8 cellular contexts compared by ENCODE assay signal in the genomic region with DNA sequence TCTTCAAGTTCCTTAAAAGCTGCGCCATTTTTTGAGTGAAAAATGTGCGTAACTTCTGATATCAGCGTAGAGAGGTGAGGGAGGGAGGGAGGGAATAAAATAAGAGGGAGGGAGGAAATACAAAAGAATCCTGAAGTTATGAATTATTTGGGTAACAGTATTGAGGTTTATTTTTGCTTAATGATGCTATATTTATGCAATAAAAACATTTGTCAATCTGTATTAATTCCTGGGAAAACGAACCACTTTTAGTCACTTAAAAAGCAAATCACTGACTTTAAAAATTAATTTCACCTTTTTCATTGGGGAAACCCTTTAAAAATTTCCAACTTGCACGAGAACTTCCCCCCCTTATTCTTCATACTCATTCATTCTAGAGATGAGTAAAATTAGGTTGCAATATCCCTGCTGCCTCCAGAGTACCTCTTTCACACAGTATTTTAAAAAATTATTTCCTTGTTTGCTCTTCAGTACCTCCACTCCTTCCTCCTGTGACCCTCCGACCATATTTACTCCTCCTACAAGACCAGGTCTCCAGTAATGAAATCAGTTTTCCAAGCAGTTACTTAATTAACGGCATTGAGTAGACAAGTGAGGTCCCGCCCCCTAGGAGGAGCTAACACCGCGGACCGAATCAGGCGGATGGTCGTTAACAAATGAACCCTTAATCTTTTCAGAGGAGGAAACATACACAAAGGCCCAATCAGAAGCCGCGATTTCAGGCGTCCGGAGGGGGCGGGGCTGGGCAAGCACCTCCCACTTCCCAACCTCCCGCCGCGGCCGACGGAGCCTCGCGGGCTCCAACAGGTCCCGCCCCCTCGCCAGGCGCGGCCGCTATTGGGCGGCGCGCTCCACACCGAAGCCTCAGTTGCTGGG. TPM values are rescaled to one million over a fixed set of nuclear protein-coding genes. Genes with fewer than 3 reads are reported as not detected.
DNase-seq lines count a peak whose midpoint lies in the region; ATAC-seq, FAIRE-seq and TF ChIP-seq lines count a peak whose summit lies in the region.

No MANE protein-coding gene starts in this region.

- peaks cover 6% of the 10 kb centered on the region; the same call in 1 of the 2 replicates for H3K9me3 ChIP-seq in K562 (replicated peaks; ENCODE audit: control insufficient read depth, insufficient read depth, low read depth, low read length)

- POLR2A ChIA-PET in K562 (lab: Yijun Ruan, JAX), result interaction anchor here (0.5 to 4.6 kb wide), 5 partner anchors 10 to 68 kb away, joined by 3 to 30 read pairs (median 3); no protein-coding TSS in a partner anchor

- CTCF ChIA-PET in K562 (lab: Yijun Ruan, JAX; ENCODE audit: low intra/inter-chr PET ratio), result interaction anchor here (0.8 kb wide), 1 partner anchor 107 kb away, joined by 3 read pairs; no protein-coding TSS in a partner anchor

- TF ChIP-seq POLR2A in GM18505 (IDR thresholded peaks at IDR 0.05; ENCODE audit: borderline replicate concordance, extremely low read depth, insufficient read depth, insufficient read length) (no peak), K562 (conservative IDR thresholded peaks at IDR 0.05) (no peak; the same call in 1 of the 2 replicates)

- H3K79me2 ChIP-seq in K562 (ENCODE audit: control insufficient read depth, insufficient read depth, low read length), result peaks cover 42% of the 10 kb centered on the region

- TF ChIP-seq RAD21 in K562 (CRISPR knock-in tag; conservative IDR thresholded peaks at IDR 0.05 in 1 of 2, IDR thresholded peaks at IDR 0.05 in 1 of 2), result no peak

- peak; percentile 99 for FAIRE-seq in K562 (lab: Jason Lieb, UNC)

- H3K36me3 ChIP-seq in K562 (ENCODE audit: control insufficient read depth, insufficient read depth, low read length), result peaks cover 14% of the 10 kb centered on the region; the same call in 2 of the 3 replicates

- H2AFZ ChIP-seq in K562 (ENCODE audit: low read depth, low read length), result peak overlapping the region; percentile 99

- WGBS in K562 (ENCODE audit: insufficient coverage, low coverage, missing lambda C conversion rate), result 12% methylated on average over 33 of the region's 34 CpGs

- intact Hi-C loops in K562 (cut with micrococcal nuclease) (loop anchor here (5.0 kb wide), 1 partner anchor 202 kb away; no protein-coding TSS in a partner anchor), sciatic nerve (cut with DNase I) (no loop called here)

- no peaks in the 10 kb centered on the region for H3K27me3 ChIP-seq in K562 (ENCODE audit: control insufficient read depth in 2 of 2, insufficient read depth in 2 of 2, low read length in 2 of 2)

- DNase-seq in NCI-H1930 (lab: John Stamatoyannopoulos, UW), result peak; percentile 97 to 98
- DNase-seq in T-helper 9 cell, result peak; percentile 96
- peak; percentile 99 for DNase-seq in K562 (ENCODE audit: extremely low read depth in 1 of 4, low spot score in 3 of 4)
- DNase-seq in iPS DF 19.7 (ENCODE audit: low read depth, low spot score), result peak; percentile 94
- peak; percentile 98 for DNase-seq in sciatic nerve (ENCODE audit: low spot score)
- no peak for DNase-seq in 8988T

- TF ChIP-seq EP300 in K562 (IDR thresholded peaks at IDR 0.05; ENCODE audit: low read length), result 0 out of 2 replicates have a peak, but pooled peaks have one; percentile 23

- BruUV-seq in K562 (replicated peaks; lab: Mats Ljungman, UMichigan), result TSS peak; percentile 92

- H3K4me1 ChIP-seq in K562 (replicated peaks in 1 of 2; ENCODE audit: control insufficient read depth in 2 of 2, insufficient read depth in 2 of 2, low read length in 2 of 2), result peaks cover 0 to 20% of the 10 kb centered on the region in 2 experiments; a peak in 3 of 5 replicates

- peak overlapping the region in 1 of 2 experiments; percentile 52; a peak in 2 of 4 replicates for H3K9ac ChIP-seq in K562 (ENCODE audit: insufficient read depth in 1 of 2, low read depth in 2 of 2, low read length in 2 of 2)

- peaks cover 3% of the 10 kb centered on the region; the same call in 1 of the 2 replicates for H4K20me1 ChIP-seq in K562 (replicated peaks; ENCODE audit: control insufficient read depth, insufficient read depth, low read length)

- peak overlapping the region; percentile 87 for H3K4me2 ChIP-seq in K562 (ENCODE audit: insufficient read depth, low read length)

- in situ Hi-C loops in K562 (cut with MboI), result no loop called here

- peak overlapping the region; percentile 46 for H3K4me3 ChIP-seq in K562

- peak overlapping the region; percentile 76 for H3K27ac ChIP-seq in K562 (ENCODE audit: extremely low read depth, low read depth, low read length)

- peak; percentile 76 for ATAC-seq in GM18505 (IDR thresholded peaks at IDR 0.05; ENCODE audit: unreplicated experiment)
- peak; percentile 80 for ATAC-seq in HG02981 (IDR thresholded peaks at IDR 0.05; ENCODE audit: unreplicated experiment)
- peak; percentile 90 for ATAC-seq in K562
- peak; percentile 99 for ATAC-seq in sciatic nerve

- H3K9me1 ChIP-seq in K562 (ENCODE audit: control insufficient read depth, insufficient read depth, low read length), result no peaks in the 10 kb centered on the region

- TF ChIP-seq CTCF in K562 (IDR thresholded peaks at IDR 0.05 in 2 of 3, conservative IDR thresholded peaks at IDR 0.05 in 1 of 3; ENCODE audit: insufficient read depth in 2 of 3, low read depth in 1 of 3, low read length in 3 of 3), result peak; percentile 10 to 35 (median 13); a peak in 2 of 6 replicates

TF ChIP-seq in K562, 482 proteins besides CTCF, POLR2A, EP300 and RAD21 (continues in another document):
- TF ChIP-seq NRF1 (conservative IDR thresholded peaks at IDR 0.05 in 1 of 2, IDR thresholded peaks at IDR 0.05 in 1 of 2) (peak; percentile 78 to 80), EHMT2 (IDR thresholded peaks at IDR 0.05) (peak; percentile 37; the same call in 1 of the 2 replicates)
- TF ChIP-seq, protein P1, sequence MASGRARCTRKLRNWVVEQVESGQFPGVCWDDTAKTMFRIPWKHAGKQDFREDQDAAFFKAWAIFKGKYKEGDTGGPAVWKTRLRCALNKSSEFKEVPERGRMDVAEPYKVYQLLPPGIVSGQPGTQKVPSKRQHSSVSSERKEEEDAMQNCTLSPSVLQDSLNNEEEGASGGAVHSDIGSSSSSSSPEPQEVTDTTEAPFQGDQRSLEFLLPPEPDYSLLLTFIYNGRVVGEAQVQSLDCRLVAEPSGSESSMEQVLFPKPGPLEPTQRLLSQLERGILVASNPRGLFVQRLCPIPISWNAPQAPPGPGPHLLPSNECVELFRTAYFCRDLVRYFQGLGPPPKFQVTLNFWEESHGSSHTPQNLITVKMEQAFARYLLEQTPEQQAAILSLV (tag; IDR thresholded peaks at IDR 0.05), result 0 out of 2 replicates have a peak, but pooled peaks have one; percentile 12
- TF ChIP-seq, protein P2, sequence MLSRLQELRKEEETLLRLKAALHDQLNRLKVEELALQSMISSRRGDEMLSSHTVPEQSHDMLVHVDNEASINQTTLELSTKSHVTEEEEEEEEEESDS (CRISPR knock-in tag; IDR thresholded peaks at IDR 0.05), result no peak
- TF ChIP-seq, protein P3, sequence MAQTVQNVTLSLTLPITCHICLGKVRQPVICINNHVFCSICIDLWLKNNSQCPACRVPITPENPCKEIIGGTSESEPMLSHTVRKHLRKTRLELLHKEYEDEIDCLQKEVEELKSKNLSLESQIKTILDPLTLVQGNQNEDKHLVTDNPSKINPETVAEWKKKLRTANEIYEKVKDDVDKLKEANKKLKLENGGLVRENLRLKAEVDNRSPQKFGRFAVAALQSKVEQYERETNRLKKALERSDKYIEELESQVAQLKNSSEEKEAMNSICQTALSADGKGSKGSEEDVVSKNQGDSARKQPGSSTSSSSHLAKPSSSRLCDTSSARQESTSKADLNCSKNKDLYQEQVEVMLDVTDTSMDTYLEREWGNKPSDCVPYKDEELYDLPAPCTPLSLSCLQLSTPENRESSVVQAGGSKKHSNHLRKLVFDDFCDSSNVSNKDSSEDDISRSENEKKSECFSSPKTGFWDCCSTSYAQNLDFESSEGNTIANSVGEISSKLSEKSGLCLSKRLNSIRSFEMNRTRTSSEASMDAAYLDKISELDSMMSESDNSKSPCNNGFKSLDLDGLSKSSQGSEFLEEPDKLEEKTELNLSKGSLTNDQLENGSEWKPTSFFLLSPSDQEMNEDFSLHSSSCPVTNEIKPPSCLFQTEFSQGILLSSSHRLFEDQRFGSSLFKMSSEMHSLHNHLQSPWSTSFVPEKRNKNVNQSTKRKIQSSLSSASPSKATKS (CRISPR knock-in tag; IDR thresholded peaks at IDR 0.05), result no peak
- TF ChIP-seq, protein P4, sequence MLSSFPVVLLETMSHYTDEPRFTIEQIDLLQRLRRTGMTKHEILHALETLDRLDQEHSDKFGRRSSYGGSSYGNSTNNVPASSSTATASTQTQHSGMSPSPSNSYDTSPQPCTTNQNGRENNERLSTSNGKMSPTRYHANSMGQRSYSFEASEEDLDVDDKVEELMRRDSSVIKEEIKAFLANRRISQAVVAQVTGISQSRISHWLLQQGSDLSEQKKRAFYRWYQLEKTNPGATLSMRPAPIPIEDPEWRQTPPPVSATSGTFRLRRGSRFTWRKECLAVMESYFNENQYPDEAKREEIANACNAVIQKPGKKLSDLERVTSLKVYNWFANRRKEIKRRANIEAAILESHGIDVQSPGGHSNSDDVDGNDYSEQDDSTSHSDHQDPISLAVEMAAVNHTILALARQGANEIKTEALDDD (IDR thresholded peaks at IDR 0.05), result 0 out of 2 replicates have a peak, but pooled peaks have one; percentile 27

RNA-seq across cellular contexts. Expression of a gene that starts 0.5 kb away (rescaled TPM):
- 47.4 and 128 TPM in 2 replicates for total RNA-seq in K562 (2011; cell fraction: chromatin; rRNA removed; ENCODE audit: low replicate concordance)
- 23.3 and 24.7 TPM in 2 replicates for total RNA-seq in K562 (2011; cell fraction: nucleolus; rRNA removed)
- 54.0 and 95.2 TPM in 2 replicates for total RNA-seq in K562 (2011; cell fraction: nucleoplasm; rRNA removed)
- total RNA-seq in K562 (2014; rRNA removed) (33.3 and 37.1 TPM in 2 replicates), K562 (2014; rRNA removed; fragmentation: Illumina TruSeq; extraction: Trizol) (40.2 and 46.5 TPM in 2 replicates), K562 (2015; rRNA removed; fragmentation: Illumina TruSeq; extraction: Trizol) (52.4 and 56.4 TPM in 2 replicates), K562 (2021) (55.8 and 62.8 TPM in 2 replicates), sciatic nerve (14.8 TPM)
- polyA plus RNA-seq in K562 (2011; rRNA removed) (61.7 and 66.9 TPM in 2 replicates), K562 (2014; fragmentation: Illumina TruSeq; extraction: Trizol) (61.5 and 74.0 TPM in 2 replicates), K562 (2014; fragmentation: Nextera tagmentation; extraction: Ambion mirVana) (10 to 100 TPM; 13.4 to 15.1 TPM), K562 (2014; rRNA removed) (40.2 and 41.7 TPM in 2 replicates)
- polyA plus RNA-seq in K562 (2011; cell fraction: cytosol; rRNA removed), result 28.4 and 38.1 TPM in 2 replicates
- 36.0 and 50.5 TPM in 2 replicates for polyA plus RNA-seq in K562 (2011; cell fraction: nucleus; rRNA removed)
- polyA plus RNA-seq in K562 (2012), result 40.9 and 42.4 TPM in 2 replicates
- polyA minus RNA-seq in K562 (2011; rRNA and poly(A)+ RNA removed), result 101 and 125 TPM in 2 replicates
- 40.7 and 48.4 TPM in 2 replicates for polyA minus RNA-seq in K562 (2011; cell fraction: cytosol; rRNA and poly(A)+ RNA removed)
- 36.4 and 60.5 TPM in 2 replicates for polyA minus RNA-seq in K562 (2011; cell fraction: nucleus; rRNA and poly(A)+ RNA removed)
